Comparison of ENCODE assay signal across 22 cellular contexts in genomic region chr10:79209340-79209739, GRCh38.
DNase-seq lines count a peak whose midpoint lies in the region; ATAC-seq, FAIRE-seq and TF ChIP-seq lines count a peak whose summit lies in the region.
"Had no signal": no experiment of that assay in that cellular context is flagged by ENCODE, and none has a peak within 500 bp of the region (broad histone marks: within the 10 kb centered on the region; RNA-seq: fewer than 3 reads in every experiment).

No MANE protein-coding gene starts in this region.

- no peak overlapping the region for H2BK15ac ChIP-seq in neuronal stem cell (ENCODE audit: low read length)

- no peaks in the 10 kb centered on the region for H3K27me3 ChIP-seq in endothelial cell of umbilical vein (ENCODE audit: control insufficient read depth in 2 of 2, insufficient read depth in 2 of 2, low read length in 2 of 2)
- no peaks in the 10 kb centered on the region for H3K27me3 ChIP-seq in neuronal stem cell (ENCODE audit: control insufficient read depth in 3 of 3, insufficient read depth in 3 of 3, low read depth in 1 of 3, low read length in 3 of 3)
- H3K27me3 ChIP-seq: MG63, SJSA1 had no signal

- H3K9me3 Mint-ChIP-seq in activated naive CD4-positive, alpha-beta T cell treated with anti-CD3 and anti-CD28 coated beads, Interleukin-2, amount 50 U/mL, for 72 hours = no peaks in the 10 kb centered on the region
- H3K9me3 Mint-ChIP-seq in activated naive CD4-positive, alpha-beta T cell treated with anti-CD3 and anti-CD28 coated beads for 36 hours = no peaks in the 10 kb centered on the region
- no peaks in the 10 kb centered on the region for H3K9me3 Mint-ChIP-seq in T-helper 2 cell treated with Interferon-gamma antibody and Interleukin-4, amounts not matched to agents 5 μg/mL and 100 μg/mL, for 36 hours
- H3K9me3 Mint-ChIP-seq: CD8-positive, alpha-beta T cell had no signal

- CTCF ChIA-PET in activated naive CD4-positive, alpha-beta T cell treated with anti-CD3 and anti-CD28 coated beads for 36 hours (lab: Charles Lee) = interaction anchor here (2.3 kb wide), 1 partner anchor 14 kb away, joined by 8 read pairs; no protein-coding TSS in a partner anchor
- CTCF ChIA-PET in endothelial cell of umbilical vein (lab: Charles Lee) = interaction anchor here (1.6 kb wide), 1 partner anchor 14 kb away, joined by 5 read pairs; no protein-coding TSS in a partner anchor

- no peaks in the 10 kb centered on the region for H3K36me3 Mint-ChIP-seq in activated naive CD4-positive, alpha-beta T cell treated with anti-CD3 and anti-CD28 coated beads, Interleukin-2, amount 50 U/mL, for 72 hours
- no peaks in the 10 kb centered on the region for H3K36me3 Mint-ChIP-seq in activated naive CD4-positive, alpha-beta T cell treated with anti-CD3 and anti-CD28 coated beads for 36 hours (ENCODE audit: low read depth)
- H3K36me3 Mint-ChIP-seq in T-helper 2 cell treated with Interferon-gamma antibody and Interleukin-4, amounts not matched to agents 5 μg/mL and 100 μg/mL, for 36 hours (ENCODE audit: low read depth) = peaks cover 2% of the 10 kb centered on the region

- H2BK5ac ChIP-seq in neuronal stem cell (ENCODE audit: low read length) = no peak overlapping the region

- H3K9me3 ChIP-seq in endothelial cell of umbilical vein (replicated peaks; ENCODE audit: control insufficient read depth, insufficient read depth, low read length) = no peaks in the 10 kb centered on the region
- H3K9me3 ChIP-seq in neuronal stem cell (replicated peaks in 1 of 2; ENCODE audit: control insufficient read depth in 2 of 2, insufficient read depth in 1 of 2, low read depth in 1 of 2, low read length in 2 of 2) = no peaks in the 10 kb centered on the region
- H3K9me3 ChIP-seq: MG63, SJSA1 had no signal

- no peak overlapping the region for H3K4me3 ChIP-seq in endothelial cell of umbilical vein (replicated peaks in 1 of 3; ENCODE audit: insufficient read depth in 1 of 3, low read depth in 1 of 3, low read length in 3 of 3)
- no peak overlapping the region for H3K4me3 ChIP-seq in neuronal stem cell (ENCODE audit: low read length in 2 of 2)
- H3K4me3 ChIP-seq: MG63, SJSA1 had no signal

- WGBS in neuronal stem cell (ENCODE audit: extremely low coverage in 2 of 2, insufficient read length in 2 of 2, insufficient replicate concordance in 1 of 2), 2 donors = no CpG with 5 or more reads among the region's 10 CpGs

- FAIRE-seq in endothelial cell of umbilical vein (lab: Jason Lieb, UNC) = no peak
- FAIRE-seq: GM18507 had no signal

- POLR2A ChIA-PET in endothelial cell of umbilical vein (lab: Charles Lee) = no interaction called here

- H3K4me1 ChIP-seq in endothelial cell of umbilical vein (ENCODE audit: control insufficient read depth, extremely low read depth, insufficient read depth, low read length) (no peaks in the 10 kb centered on the region), neuronal stem cell (ENCODE audit: control insufficient read depth in 2 of 2, insufficient read depth in 1 of 2, low read depth in 1 of 2, low read length in 2 of 2) (no peaks in the 10 kb centered on the region)
- H3K4me1 ChIP-seq: SJSA1 had no signal

- H3K79me1 ChIP-seq in neuronal stem cell (ENCODE audit: low read depth, low read length) = peaks cover 8% of the 10 kb centered on the region

- H3K14ac ChIP-seq in neuronal stem cell (ENCODE audit: low read length) = no peak overlapping the region

- H4K91ac ChIP-seq in neuronal stem cell (ENCODE audit: low read depth, low read length, poor library complexity) = no peak overlapping the region

- no peak overlapping the region for H4K8ac ChIP-seq in neuronal stem cell (ENCODE audit: low read depth, low read length)

- intact Hi-C loops in activated naive CD4-positive, alpha-beta T cell treated with anti-CD3 and anti-CD28 coated beads for 36 hours (cut with micrococcal nuclease) = no loop called here
- intact Hi-C loops in endothelial cell of umbilical vein (cut with micrococcal nuclease) = no loop called here

- no peaks in the 10 kb centered on the region for H3K9me1 ChIP-seq in endothelial cell of umbilical vein (replicated peaks; ENCODE audit: control insufficient read depth, extremely low read depth, insufficient read depth, low read length)

- no peak overlapping the region for H3K4me3 Mint-ChIP-seq in activated naive CD4-positive, alpha-beta T cell treated with anti-CD3 and anti-CD28 coated beads for 36 hours
- H3K4me3 Mint-ChIP-seq in T-helper 2 cell treated with Interferon-gamma antibody and Interleukin-4, amounts not matched to agents 5 μg/mL and 100 μg/mL, for 36 hours = no peak overlapping the region
- H3K4me3 Mint-ChIP-seq: CD8-positive, alpha-beta T cell had no signal

- H3K4me2 ChIP-seq in endothelial cell of umbilical vein (ENCODE audit: insufficient read depth, low read length) (no peak overlapping the region), neuronal stem cell (ENCODE audit: insufficient read depth, low read length, poor library complexity, severe bottlenecking) (no peak overlapping the region)

- DNase-seq in activated naive CD4-positive, alpha-beta T cell treated with anti-CD3 and anti-CD28 coated beads, Interleukin-2, amount 50 U/mL, for 72 hours (ENCODE audit: low spot score in 2 of 2) = no peak
- DNase-seq in activated naive CD4-positive, alpha-beta T cell treated with anti-CD3 and anti-CD28 coated beads for 36 hours = no peak
- DNase-seq in endothelial cell of umbilical vein (ENCODE audit: low read depth, low spot score) (peak; percentile 63), neuronal stem cell (ENCODE audit: low spot score) (no peak), erythroblast (lab: John Stamatoyannopoulos, UW) (no peak)
- no peak for DNase-seq in T-helper 2 cell treated with Interferon-gamma antibody and Interleukin-4, amounts not matched to agents 5 μg/mL and 100 μg/mL, for 36 hours (ENCODE audit: low spot score)
- DNase-seq: 8988T; AML-193; CD8-positive, alpha-beta T cell; GDM1; MG63; NCI-H1417; NCI-H1694 treated with DMSO at 0.1 percent for 48 hours; NCI-H2081 treated with DMSO at 0.1 percent for 48 hours; NCI-H2171 treated with DMSO at 0.1 percent for 48 hours; NCI-H526; OCI-M1 had no signal

- H2AK5ac ChIP-seq in neuronal stem cell (ENCODE audit: low read depth, low read length) = no peak overlapping the region

- no peak for TF ChIP-seq POLR2A in endothelial cell of umbilical vein (IDR thresholded peaks at IDR 0.05; ENCODE audit: low read depth, low read length)
- no peak for TF ChIP-seq POLR2A in erythroblast (IDR thresholded peaks at IDR 0.05; ENCODE audit: low read length)

- H2BK12ac ChIP-seq in neuronal stem cell (ENCODE audit: low read length) = no peak overlapping the region

- no TSS peak for BruUV-seq in endothelial cell of umbilical vein (replicated peaks; lab: Mats Ljungman, UMichigan)

- no peak for TF ChIP-seq CTCF in endothelial cell of umbilical vein (IDR thresholded peaks at IDR 0.05; ENCODE audit: extremely low read depth in 1 of 2, insufficient read depth in 1 of 2, low read depth in 1 of 2, low read length in 2 of 2)

- no peaks in the 10 kb centered on the region for H3K27me3 Mint-ChIP-seq in activated naive CD4-positive, alpha-beta T cell treated with anti-CD3 and anti-CD28 coated beads for 36 hours (ENCODE audit: low read depth)
- no peaks in the 10 kb centered on the region for H3K27me3 Mint-ChIP-seq in T-helper 2 cell treated with Interferon-gamma antibody and Interleukin-4, amounts not matched to agents 5 μg/mL and 100 μg/mL, for 36 hours (ENCODE audit: low read depth)

- H2AFZ ChIP-seq in endothelial cell of umbilical vein (ENCODE audit: low read depth, low read length) (no peak overlapping the region), neuronal stem cell (ENCODE audit: low read length) (no peak overlapping the region)

- no peaks in the 10 kb centered on the region for H3K79me2 ChIP-seq in endothelial cell of umbilical vein (ENCODE audit: control insufficient read depth, insufficient read depth, low read length)

- H3K9ac ChIP-seq in endothelial cell of umbilical vein (replicated peaks; ENCODE audit: extremely low read depth, insufficient read depth, low read length) (no peak overlapping the region), neuronal stem cell (ENCODE audit: low read depth, low read length, poor library complexity) (no peak overlapping the region)

- H3K18ac ChIP-seq in neuronal stem cell (ENCODE audit: low read length) = no peak overlapping the region

- H3K36me3 ChIP-seq in endothelial cell of umbilical vein (ENCODE audit: control insufficient read depth in 2 of 2, extremely low read depth in 1 of 2, insufficient read depth in 2 of 2, low read length in 2 of 2) = peaks cover 0 to 44% of the 10 kb centered on the region in 2 experiments
- H3K36me3 ChIP-seq in neuronal stem cell (replicated peaks in 1 of 2; ENCODE audit: control insufficient read depth in 2 of 2, insufficient read depth in 2 of 2, low read length in 2 of 2) = peaks cover 46 to 95% of the 10 kb centered on the region in 2 donors

- H3K4ac ChIP-seq in neuronal stem cell (ENCODE audit: low read length) = no peak overlapping the region

- H3K23ac ChIP-seq in neuronal stem cell (ENCODE audit: low read depth, low read length, poor library complexity) = peak overlapping the region; percentile 14

- no peaks in the 10 kb centered on the region for H3K4me1 Mint-ChIP-seq in activated naive CD4-positive, alpha-beta T cell treated with anti-CD3 and anti-CD28 coated beads for 36 hours (ENCODE audit: low read depth)
- H3K4me1 Mint-ChIP-seq in T-helper 2 cell treated with Interferon-gamma antibody and Interleukin-4, amounts not matched to agents 5 μg/mL and 100 μg/mL, for 36 hours (ENCODE audit: low read depth) = no peaks in the 10 kb centered on the region

- peak overlapping the region; percentile 55 to 67 for H3K27ac Mint-ChIP-seq in activated naive CD4-positive, alpha-beta T cell treated with anti-CD3 and anti-CD28 coated beads, Interleukin-2, amount 50 U/mL, for 72 hours
- no peak overlapping the region for H3K27ac Mint-ChIP-seq in activated naive CD4-positive, alpha-beta T cell treated with anti-CD3 and anti-CD28 coated beads for 36 hours
- H3K27ac Mint-ChIP-seq in T-helper 2 cell treated with Interferon-gamma antibody and Interleukin-4, amounts not matched to agents 5 μg/mL and 100 μg/mL, for 36 hours = no peak overlapping the region
- H3K27ac Mint-ChIP-seq: CD8-positive, alpha-beta T cell had no signal

- no peak overlapping the region for H2BK120ac ChIP-seq in neuronal stem cell (ENCODE audit: low read depth, low read length)

- dilution Hi-C loops in endothelial cell of umbilical vein (cut with MboI; ENCODE audit: extremely low pct_ligation_motif_present, low sequenced_read_pairs) = no loop called here

- ATAC-seq in activated naive CD4-positive, alpha-beta T cell treated with anti-CD3 and anti-CD28 coated beads, Interleukin-2, amount 50 U/mL, for 72 hours = no peak
- no peak for ATAC-seq in GM18873 (IDR thresholded peaks at IDR 0.05; ENCODE audit: low FRiP score, unreplicated experiment)
- no peak for ATAC-seq in HG02623 (IDR thresholded peaks at IDR 0.05; ENCODE audit: unreplicated experiment)
- ATAC-seq: CD8-positive, alpha-beta T cell; Right ventricle myocardium inferior had no signal

- H3K27ac ChIP-seq in endothelial cell of umbilical vein (ENCODE audit: insufficient read depth, low read depth, low read length) (no peak overlapping the region), neuronal stem cell (replicated peaks; ENCODE audit: low read length) (no peak overlapping the region)
- H3K27ac ChIP-seq: SJSA1 had no signal

- H4K20me1 ChIP-seq in endothelial cell of umbilical vein (replicated peaks; ENCODE audit: control insufficient read depth, extremely low read depth, insufficient read depth, low read length) = no peaks in the 10 kb centered on the region

Comparison
In these comparisons a context has a peak if more than half of its experiments do, and no peak if none do; other contexts are left out.
1. H3K27ac Mint-ChIP-seq: peak in activated naive CD4-positive, alpha-beta T cell treated with anti-CD3 and anti-CD28 coated beads, Interleukin-2, amount 50 U/mL, for 72 hours (2 of 2); none in activated naive CD4-positive, alpha-beta T cell treated with anti-CD3 and anti-CD28 coated beads for 36 hours (single experiment) and T-helper 2 cell treated with Interferon-gamma antibody and Interleukin-4, amounts not matched to agents 5 μg/mL and 100 μg/mL, for 36 hours (single experiment).